ENCODE assay signal across 1 cellular context in genomic region chr10:96044686-96045085, GRCh38.
TF ChIP-seq lines count a peak whose summit lies in the region.

No MANE protein-coding gene starts in this region.

TF ChIP-seq in K562, 482 proteins besides CTCF, POLR2A, EP300 and RAD21 (continued from another document):
- 0 out of 2 replicates have a peak, but pooled peaks have one; percentile 26 for TF ChIP-seq ZBTB40 (IDR thresholded peaks at IDR 0.05)
- no peak for TF ChIP-seq ZBTB40 (CRISPR knock-in tag; IDR thresholded peaks at IDR 0.05)
- peak; percentile 50 for TF ChIP-seq CBFA2T3 (IDR thresholded peaks at IDR 0.05)
- TF ChIP-seq KDM5B (IDR thresholded peaks at IDR 0.05; ENCODE audit: insufficient replicate concordance, low read depth, low read length): peak; percentile 32
- no peak for TF ChIP-seq ZNF407 (IDR thresholded peaks at IDR 0.05; ENCODE audit: low read depth)
- no peak for TF ChIP-seq SMARCE1 (IDR thresholded peaks at IDR 0.05)
